In genomic region chrX:101986571-101986970, GRCh38 we compare ENCODE assay signal across 15 cellular contexts. TPM values are rescaled to one million over a fixed set of nuclear protein-coding genes. Genes with fewer than 3 reads are reported as not detected.
DNase-seq lines count a peak whose midpoint lies in the region; FAIRE-seq and TF ChIP-seq lines count a peak whose summit lies in the region.
"Had no signal": no experiment of that assay in that cellular context is flagged by ENCODE, and none has a peak within 500 bp of the region (broad histone marks: within the 10 kb centered on the region; RNA-seq: fewer than 3 reads in every experiment).

No MANE protein-coding gene starts in this region.

- intact Hi-C loops in endothelial cell of umbilical vein (cut with micrococcal nuclease) = no loop called here

- H4K20me1 ChIP-seq in endothelial cell of umbilical vein (replicated peaks; ENCODE audit: control insufficient read depth, extremely low read depth, insufficient read depth, low read length) = no peaks in the 10 kb centered on the region

- H3K4me3 ChIP-seq in endothelial cell of umbilical vein (replicated peaks in 1 of 3; ENCODE audit: insufficient read depth in 1 of 3, low read depth in 1 of 3, low read length in 3 of 3) = no peak overlapping the region
- H3K4me3 ChIP-seq: SK-N-MC had no signal

- peak; percentile 98 for FAIRE-seq in endothelial cell of umbilical vein (lab: Jason Lieb, UNC)
- FAIRE-seq: G401.6, GM12891 had no signal

- no peak for TF ChIP-seq POLR2A in endothelial cell of umbilical vein (IDR thresholded peaks at IDR 0.05; ENCODE audit: low read depth, low read length)

- no peaks in the 10 kb centered on the region for H3K27me3 ChIP-seq in endothelial cell of umbilical vein (ENCODE audit: control insufficient read depth in 2 of 2, insufficient read depth in 2 of 2, low read length in 2 of 2)

- H3K4me1 Mint-ChIP-seq in T-helper 2 cell treated with Interferon-gamma antibody and Interleukin-4, amounts not matched to agents 5 μg/mL and 100 μg/mL, for 36 hours (ENCODE audit: low read depth) = no peaks in the 10 kb centered on the region

- CTCF ChIA-PET in endothelial cell of umbilical vein (lab: Charles Lee) = no interaction called here

- H3K27me3 Mint-ChIP-seq in T-helper 2 cell treated with Interferon-gamma antibody and Interleukin-4, amounts not matched to agents 5 μg/mL and 100 μg/mL, for 36 hours (ENCODE audit: low read depth) = no peaks in the 10 kb centered on the region

- no TSS peak for BruUV-seq in endothelial cell of umbilical vein (replicated peaks; lab: Mats Ljungman, UMichigan)

- no peak overlapping the region for H2AFZ ChIP-seq in endothelial cell of umbilical vein (ENCODE audit: low read depth, low read length)

- TF ChIP-seq CTCF in endothelial cell of umbilical vein (IDR thresholded peaks at IDR 0.05; ENCODE audit: extremely low read depth in 1 of 2, insufficient read depth in 1 of 2, low read depth in 1 of 2, low read length in 2 of 2) = no peak

- DNase-seq in EL = peak; percentile 61
- DNase-seq in M059J (ENCODE audit: low read depth) = peak; percentile 48
- DNase-seq in endothelial cell of umbilical vein (ENCODE audit: low read depth, low spot score) = peak; percentile 42
- no peak for DNase-seq in germinal center (ENCODE audit: low spot score)
- no peak for DNase-seq in putamen (ENCODE audit: low spot score)
- no peak for DNase-seq in T-helper 2 cell treated with Interferon-gamma antibody and Interleukin-4, amounts not matched to agents 5 μg/mL and 100 μg/mL, for 36 hours (ENCODE audit: low spot score)
- no peak for DNase-seq in cerebellar nuclear complex (lab: John Stamatoyannopoulos, UW)
- DNase-seq: C1 segment of cervical spinal cord, Karpas-422, NCI-H146, NCI-H226, NCI-H69 had no signal

- no peak overlapping the region for H3K4me3 Mint-ChIP-seq in T-helper 2 cell treated with Interferon-gamma antibody and Interleukin-4, amounts not matched to agents 5 μg/mL and 100 μg/mL, for 36 hours

- H3K27ac Mint-ChIP-seq in T-helper 2 cell treated with Interferon-gamma antibody and Interleukin-4, amounts not matched to agents 5 μg/mL and 100 μg/mL, for 36 hours = no peak overlapping the region

- dilution Hi-C loops in endothelial cell of umbilical vein (cut with MboI; ENCODE audit: extremely low pct_ligation_motif_present, low sequenced_read_pairs) = no loop called here

- no peaks in the 10 kb centered on the region for H3K9me3 Mint-ChIP-seq in T-helper 2 cell treated with Interferon-gamma antibody and Interleukin-4, amounts not matched to agents 5 μg/mL and 100 μg/mL, for 36 hours

- H3K9me3 ChIP-seq in endothelial cell of umbilical vein (replicated peaks; ENCODE audit: control insufficient read depth, insufficient read depth, low read length) = no peaks in the 10 kb centered on the region

- H3K4me2 ChIP-seq in endothelial cell of umbilical vein (ENCODE audit: insufficient read depth, low read length) = no peak overlapping the region

- H3K4me1 ChIP-seq in endothelial cell of umbilical vein (ENCODE audit: control insufficient read depth, extremely low read depth, insufficient read depth, low read length) = peaks cover 10% of the 10 kb centered on the region

- H3K27ac ChIP-seq in endothelial cell of umbilical vein (ENCODE audit: insufficient read depth, low read depth, low read length) = peak overlapping the region; percentile 11
- H3K27ac ChIP-seq: SK-N-MC had no signal

- H3K36me3 ChIP-seq in endothelial cell of umbilical vein (ENCODE audit: control insufficient read depth in 2 of 2, extremely low read depth in 1 of 2, insufficient read depth in 2 of 2, low read length in 2 of 2) = no peaks in the 10 kb centered on the region

- no peaks in the 10 kb centered on the region for H3K36me3 Mint-ChIP-seq in T-helper 2 cell treated with Interferon-gamma antibody and Interleukin-4, amounts not matched to agents 5 μg/mL and 100 μg/mL, for 36 hours (ENCODE audit: low read depth)

- no peaks in the 10 kb centered on the region for H3K79me2 ChIP-seq in endothelial cell of umbilical vein (ENCODE audit: control insufficient read depth, insufficient read depth, low read length)

- no peaks in the 10 kb centered on the region for H3K9me1 ChIP-seq in endothelial cell of umbilical vein (replicated peaks; ENCODE audit: control insufficient read depth, extremely low read depth, insufficient read depth, low read length)

- POLR2A ChIA-PET in endothelial cell of umbilical vein (lab: Charles Lee) = interaction anchor here (0.6 kb wide), 1 partner anchor 889 kb away, joined by 3 read pairs; no protein-coding TSS in a partner anchor

- H3K9ac ChIP-seq in endothelial cell of umbilical vein (replicated peaks; ENCODE audit: extremely low read depth, insufficient read depth, low read length) = no peak overlapping the region

TF ChIP-seq in endothelial cell of umbilical vein, 7 proteins besides CTCF, POLR2A, EP300 and RAD21:
- TF ChIP-seq JUN (IDR thresholded peaks at IDR 0.05; ENCODE audit: borderline replicate concordance, insufficient read depth, insufficient read length, low read depth) (peak; percentile 16), EZH2 (IDR thresholded peaks at IDR 0.05; ENCODE audit: borderline replicate concordance, low read depth, low read length, severe bottlenecking) (no peak), FOS (IDR thresholded peaks at IDR 0.05; ENCODE audit: borderline replicate concordance, insufficient read depth, low read length) (peak; percentile 65)

RNA-seq across cellular contexts. Expression of gene ZMAT1, which starts 54.7 kb away (rescaled TPM):
- total RNA-seq in M059J (2014; rRNA removed; shearing (Covaris generic)) = 0.62 and 0.86 TPM in 2 replicates
- 3.7 and 4.3 TPM in 2 replicates for total RNA-seq in endothelial cell of umbilical vein
- 1.8 and 2.4 TPM in 2 replicates for polyA plus RNA-seq in endothelial cell of umbilical vein
- polyA plus RNA-seq in endothelial cell of umbilical vein (2011; cell fraction: cytosol; rRNA removed) = 0.68 and 1.1 TPM in 2 replicates
- 29.7 and 33.5 TPM in 2 replicates for polyA plus RNA-seq in endothelial cell of umbilical vein (2011; cell fraction: nucleus; rRNA removed)
- 2.4 and 2.5 TPM in 2 replicates for polyA plus RNA-seq in endothelial cell of umbilical vein (2012)
- polyA minus RNA-seq in endothelial cell of umbilical vein = 2.7 and 3.3 TPM in 2 replicates
- not detected for polyA minus RNA-seq in endothelial cell of umbilical vein (2011; cell fraction: cytosol; rRNA and poly(A)+ RNA removed)
- 10.0 and 11.3 TPM in 2 replicates for polyA minus RNA-seq in endothelial cell of umbilical vein (2011; cell fraction: nucleus; rRNA and poly(A)+ RNA removed)

Comparison
In these comparisons a context has a peak if more than half of its experiments do, and no peak if none do; other contexts are left out.
1. DNase-seq: peak in EL (single experiment), M059J (single experiment) and endothelial cell of umbilical vein (single experiment); none in germinal center (single experiment), putamen (single experiment), T-helper 2 cell treated with Interferon-gamma antibody and Interleukin-4, amounts not matched to agents 5 μg/mL and 100 μg/mL, for 36 hours (single experiment) and cerebellar nuclear complex (0 of 2).